In genomic region chr12:112170376-112170775, GRCh38 we compare ENCODE assay signal across 8 cellular contexts. TPM values are rescaled to one million over a fixed set of nuclear protein-coding genes. Genes with fewer than 3 reads are reported as not detected.
DNase-seq lines count a peak whose midpoint lies in the region; ATAC-seq and TF ChIP-seq lines count a peak whose summit lies in the region.

No MANE protein-coding gene starts in this region.

- TF ChIP-seq CTCF in GM06990 (IDR thresholded peaks at IDR 0.05; ENCODE audit: insufficient read depth, low read length, poor library complexity, severe bottlenecking) (peak; percentile 62), OCI-LY1 (IDR thresholded peaks at IDR 0.05; ENCODE audit: low read length) (peak; percentile 66), adrenal gland (IDR thresholded peaks at IDR 0.05) (peak in 4 of 6 experiments; percentile 17 to 29 (median 22)), natural killer cell (IDR thresholded peaks at IDR 0.05) (no peak)

- H3K27me3 ChIP-seq in GM06990 (replicated peaks; ENCODE audit: control insufficient read depth, insufficient read depth, low read length) (no peaks in the 10 kb centered on the region), OCI-LY1 (ENCODE audit: insufficient read depth, low read length) (no peaks in the 10 kb centered on the region), adrenal gland (no peaks in the 10 kb centered on the region)

- peak overlapping the region; percentile 46 to 61 for H3K27ac Mint-ChIP-seq in natural killer cell

- no peak overlapping the region for H3K4me3 Mint-ChIP-seq in natural killer cell

- WGBS in adrenal gland, 4 donors = 72 to 83% (median 80%) methylated on average over 4 to 8 of the region's 8 CpGs

- H3K9me3 Mint-ChIP-seq in natural killer cell = no peaks in the 10 kb centered on the region

- no peaks in the 10 kb centered on the region for H3K79me2 ChIP-seq in OCI-LY1 (ENCODE audit: insufficient read depth, low read length)

- H2AFZ ChIP-seq in OCI-LY1 (ENCODE audit: low read length) = no peak overlapping the region

- H3K27me3 Mint-ChIP-seq in natural killer cell (ENCODE audit: low read depth in 2 of 2) = no peaks in the 10 kb centered on the region

- H3F3A ChIP-seq in OCI-LY1 (ENCODE audit: insufficient read depth, low read length) = no peaks in the 10 kb centered on the region

- H3K27ac ChIP-seq in OCI-LY1 (ENCODE audit: low read depth, low read length, poor library complexity, severe bottlenecking) = no peak overlapping the region
- no peak overlapping the region for H3K27ac ChIP-seq in adrenal gland

- no peaks in the 10 kb centered on the region for H3K36me3 Mint-ChIP-seq in natural killer cell

- H3K9ac ChIP-seq in OCI-LY1 (ENCODE audit: low read length) = no peak overlapping the region

- no peak for DNase-seq in GM06990 (ENCODE audit: extremely low read depth, insufficient read length)
- no peak for DNase-seq in adrenal gland
- DNase-seq in natural killer cell = no peak
- DNase-seq in central memory CD4-positive, alpha-beta T cell = no peak
- DNase-seq in NCI-H1417 treated with DMSO at 0.1 percent for 48 hours (lab: John Stamatoyannopoulos, UW) = no peak
- no peak for DNase-seq in AML-193 (lab: John Stamatoyannopoulos, UW)

- peaks cover 6 to 8% of the 10 kb centered on the region in 2 donors for H3K4me1 Mint-ChIP-seq in natural killer cell

- H3K4me1 ChIP-seq in OCI-LY1 (ENCODE audit: insufficient read depth, low read length, severe bottlenecking) = no peaks in the 10 kb centered on the region
- H3K4me1 ChIP-seq in adrenal gland (replicated peaks in 1 of 2) = no peaks in the 10 kb centered on the region

- no peak overlapping the region for H3K4me3 ChIP-seq in GM06990 (replicated peaks; ENCODE audit: low read depth, low read length)
- H3K4me3 ChIP-seq in OCI-LY1 (ENCODE audit: low read depth, low read length, poor library complexity, severe bottlenecking) = no peak overlapping the region
- no peak overlapping the region for H3K4me3 ChIP-seq in adrenal gland

- intact Hi-C loops in adrenal gland (cut with DNase I) (no loop called here), natural killer cell (cut with micrococcal nuclease) (no loop called here)

- H3K4me2 ChIP-seq in OCI-LY1 (ENCODE audit: low read length) = no peak overlapping the region

- TF ChIP-seq POLR2A in adrenal gland (IDR thresholded peaks at IDR 0.05) = no peak

- ATAC-seq in natural killer cell (peak in 1 of 3 donors; percentile 22), GM21825 (IDR thresholded peaks at IDR 0.05; ENCODE audit: unreplicated experiment) (no peak)

- H3K9me2 ChIP-seq in OCI-LY1 (ENCODE audit: low read depth, low read length) = no peaks in the 10 kb centered on the region

- no peaks in the 10 kb centered on the region for H4K20me1 ChIP-seq in OCI-LY1 (ENCODE audit: insufficient read depth, low read length)

- H3K9me3 ChIP-seq in OCI-LY1 (ENCODE audit: low read length) (no peaks in the 10 kb centered on the region), adrenal gland (replicated peaks in 1 of 3) (no peaks in the 10 kb centered on the region)

- peaks cover 42% of the 10 kb centered on the region for H3K36me3 ChIP-seq in GM06990 (ENCODE audit: control insufficient read depth, insufficient read depth, low read length)
- peaks cover 12% of the 10 kb centered on the region for H3K36me3 ChIP-seq in OCI-LY1 (ENCODE audit: insufficient read depth, low read length)
- peaks cover 0 to 35% of the 10 kb centered on the region in 2 donors for H3K36me3 ChIP-seq in adrenal gland (replicated peaks in 1 of 2)

RNA-seq across cellular contexts. Expression of gene TRAFD1, which starts 45.0 kb away (rescaled TPM):
- 10 to 100 TPM; 18.2 to 45.9 (median 30.0) TPM for total RNA-seq in adrenal gland
- 10 to 100 TPM; 11.4 to 25.7 (median 13.9) TPM for polyA plus RNA-seq in adrenal gland
- total RNA-seq in natural killer cell = 10 to 100 TPM; 35.8 to 45.3 (median 45.2) TPM
